Comparison of ENCODE assay signal across 15 cellular contexts in the genomic region with DNA sequence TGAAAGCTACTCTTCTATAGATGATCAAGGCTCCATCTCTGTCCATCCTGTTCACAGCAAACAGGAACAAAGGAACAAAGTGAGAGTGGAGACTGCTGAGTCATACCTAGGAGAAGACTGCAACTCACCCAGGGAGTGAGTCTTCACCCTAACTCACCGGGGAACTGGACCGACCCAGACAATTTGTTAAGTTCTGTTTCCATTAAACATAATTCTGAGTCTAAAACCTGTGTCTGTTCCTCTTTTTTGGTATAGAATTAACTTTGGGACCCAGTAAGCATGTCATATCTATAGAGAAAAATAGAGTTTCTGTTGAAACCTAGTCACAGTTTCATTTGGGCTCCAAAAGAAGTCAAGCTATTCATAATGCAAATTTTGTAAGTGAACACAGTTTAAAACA. TPM values are rescaled to one million over a fixed set of nuclear protein-coding genes. Genes with fewer than 3 reads are reported as not detected.
DNase-seq lines count a peak whose midpoint lies in the region; ATAC-seq and TF ChIP-seq lines count a peak whose summit lies in the region.
"Had no signal": no experiment of that assay in that cellular context is flagged by ENCODE, and none has a peak within 500 bp of the region (broad histone marks: within the 10 kb centered on the region; RNA-seq: fewer than 3 reads in every experiment).

No MANE protein-coding gene starts in this region.

- no TSS peak for BruUV-seq in mammary epithelial cell (replicated peaks; lab: Mats Ljungman, UMichigan)

- H3K4me3 Mint-ChIP-seq in activated CD4-positive, alpha-beta memory T cell treated with anti-CD3 and anti-CD28 coated beads, Interleukin-2, amount 10 ng/mL, durations not matched to agents 7 days and 5 days = no peak overlapping the region
- H3K4me3 Mint-ChIP-seq: activated T-helper 1 cell treated with anti-CD3 and anti-CD28 coated beads, Interleukin-12 subunit alpha, Interleukin-12 subunit beta, Interleukin-2, Interleukin-4 antibody, amounts not matched to agents 30 ng/mL and 10 ng/mL and 1 ng/mL, durations not matched to agents 14 hours and 24 hours and 36 hours; CD8-positive, alpha-beta memory T cell; neural crest cell; T-helper 1 cell treated with Interleukin-12 subunit alpha and Interleukin-12 subunit beta and Interleukin-4 antibody, amounts not matched to agents 30 μg/mL and 1 μg/mL, for 36 hours had no signal

- H3K9me3 ChIP-seq in mammary epithelial cell (replicated peaks; ENCODE audit: insufficient read depth, low read length) (no peaks in the 10 kb centered on the region), stomach (no peaks in the 10 kb centered on the region)
- H3K9me3 ChIP-seq: upper lobe of right lung had no signal

- POLR2A ChIA-PET in activated CD4-positive, alpha-beta memory T cell treated with anti-CD3 and anti-CD28 coated beads, Interleukin-2, amount 10 ng/mL, durations not matched to agents 7 days and 5 days (lab: Charles Lee) = interaction anchor here (0.7 kb wide), 1 partner anchor 9 kb away, joined by 3 read pairs; no protein-coding TSS in a partner anchor

- TF ChIP-seq EP300 in stomach (IDR thresholded peaks at IDR 0.05) = no peak

- dilution Hi-C loops in mammary epithelial cell (cut with HindIII; ENCODE audit: low sequenced_read_pairs) = no loop called here

- H3K4me1 ChIP-seq in mammary epithelial cell (ENCODE audit: insufficient read depth, low read length) (peaks cover 8% of the 10 kb centered on the region), stomach (peaks cover 0 to 10% (median 0%) of the 10 kb centered on the region in 4 donors)
- H3K4me1 ChIP-seq: upper lobe of right lung had no signal

- H4K20me1 ChIP-seq in mammary epithelial cell (ENCODE audit: insufficient read depth, low read length) = no peaks in the 10 kb centered on the region

- H3K4me1 Mint-ChIP-seq in activated CD4-positive, alpha-beta memory T cell treated with anti-CD3 and anti-CD28 coated beads, Interleukin-2, amount 10 ng/mL, durations not matched to agents 7 days and 5 days = peaks cover 1% of the 10 kb centered on the region
- H3K4me1 Mint-ChIP-seq: CD8-positive, alpha-beta memory T cell had no signal

- H2AFZ ChIP-seq in mammary epithelial cell (ENCODE audit: low read depth, low read length) = no peak overlapping the region

- intact Hi-C loops in mammary epithelial cell (cut with micrococcal nuclease) = no loop called here
- intact Hi-C loops in stomach (cut with DNase I; ENCODE audit: low total_unique reads) = no loop called here

- ATAC-seq in GM18502 (IDR thresholded peaks at IDR 0.05; ENCODE audit: poor library complexity, unreplicated experiment) (peak; percentile 77), GM21528 (IDR thresholded peaks at IDR 0.05; ENCODE audit: low FRiP score, unreplicated experiment) (peak; percentile 79), HG03175 (IDR thresholded peaks at IDR 0.05; ENCODE audit: unreplicated experiment) (peak; percentile 86)
- ATAC-seq: upper lobe of right lung had no signal

- no peak overlapping the region for H3K4me3 ChIP-seq in mammary epithelial cell (replicated peaks in 1 of 3; ENCODE audit: insufficient read depth in 1 of 3, low read depth in 2 of 3, low read length in 3 of 3)
- no peak overlapping the region for H3K4me3 ChIP-seq in stomach
- H3K4me3 ChIP-seq: upper lobe of right lung had no signal

- H3K79me2 ChIP-seq in mammary epithelial cell (ENCODE audit: insufficient read depth, low read length) = no peaks in the 10 kb centered on the region

- H3K36me3 ChIP-seq in mammary epithelial cell (ENCODE audit: insufficient read depth, low read length) = no peaks in the 10 kb centered on the region
- peaks cover 0 to 10% (median 0%) of the 10 kb centered on the region in 4 donors for H3K36me3 ChIP-seq in stomach
- H3K36me3 ChIP-seq: upper lobe of right lung had no signal

- no peak overlapping the region for H3K4me2 ChIP-seq in mammary epithelial cell (ENCODE audit: insufficient read depth, low read depth, low read length)

- no peak for TF ChIP-seq CTCF in mammary epithelial cell (conservative IDR thresholded peaks at IDR 0.05 in 1 of 2, IDR thresholded peaks at IDR 0.05 in 1 of 2; ENCODE audit: extremely low read depth in 1 of 2, insufficient read depth in 1 of 2, low read depth in 1 of 2, low read length in 2 of 2)
- TF ChIP-seq CTCF in GM10266 (IDR thresholded peaks at IDR 0.05; ENCODE audit: control insufficient read depth, insufficient read depth, low read depth, missing control alignments) = no peak
- no peak for TF ChIP-seq CTCF in stomach (IDR thresholded peaks at IDR 0.05)

- H3K27me3 Mint-ChIP-seq in activated CD4-positive, alpha-beta memory T cell treated with anti-CD3 and anti-CD28 coated beads, Interleukin-2, amount 10 ng/mL, durations not matched to agents 7 days and 5 days = peaks cover 5% of the 10 kb centered on the region

- H3K36me3 Mint-ChIP-seq in activated CD4-positive, alpha-beta memory T cell treated with anti-CD3 and anti-CD28 coated beads, Interleukin-2, amount 10 ng/mL, durations not matched to agents 7 days and 5 days (ENCODE audit: low read depth) = no peaks in the 10 kb centered on the region
- H3K36me3 Mint-ChIP-seq: CD8-positive, alpha-beta memory T cell had no signal

- H3K9me3 Mint-ChIP-seq in activated CD4-positive, alpha-beta memory T cell treated with anti-CD3 and anti-CD28 coated beads, Interleukin-2, amount 10 ng/mL, durations not matched to agents 7 days and 5 days = no peaks in the 10 kb centered on the region
- H3K9me3 Mint-ChIP-seq: activated T-helper 1 cell treated with anti-CD3 and anti-CD28 coated beads, Interleukin-12 subunit alpha, Interleukin-12 subunit beta, Interleukin-2, Interleukin-4 antibody, amounts not matched to agents 30 ng/mL and 10 ng/mL and 1 ng/mL, durations not matched to agents 14 hours and 24 hours and 36 hours; CD8-positive, alpha-beta memory T cell; T-helper 1 cell treated with Interleukin-12 subunit alpha and Interleukin-12 subunit beta and Interleukin-4 antibody, amounts not matched to agents 30 μg/mL and 1 μg/mL, for 36 hours had no signal

- H3K27me3 ChIP-seq in mammary epithelial cell (ENCODE audit: insufficient read depth, low read length) (no peaks in the 10 kb centered on the region), stomach (no peaks in the 10 kb centered on the region)
- H3K27me3 ChIP-seq: upper lobe of right lung had no signal

- DNase-seq in mammary epithelial cell (peak; percentile 49), glomerular visceral epithelial cell (ENCODE audit: extremely low spot score) (no peak), GM10266 (ENCODE audit: extremely low spot score) (no peak), stomach (no peak)
- no peak for DNase-seq in activated CD4-positive, alpha-beta memory T cell treated with anti-CD3 and anti-CD28 coated beads, Interleukin-2, amount 10 ng/mL, durations not matched to agents 7 days and 5 days
- DNase-seq: CD8-positive, alpha-beta memory T cell; NCI-H446 treated with DMSO at 0.1 percent for 48 hours; stimulated activated CD4-positive, alpha-beta T cell treated with anti-CD3 and anti-CD28 coated beads, Interleukin-4, amount 100 ng/mL, for 4 hours; upper lobe of right lung had no signal

- H3K27ac Mint-ChIP-seq in activated CD4-positive, alpha-beta memory T cell treated with anti-CD3 and anti-CD28 coated beads, Interleukin-2, amount 10 ng/mL, durations not matched to agents 7 days and 5 days = no peak overlapping the region
- H3K27ac Mint-ChIP-seq: activated T-helper 1 cell treated with anti-CD3 and anti-CD28 coated beads, Interleukin-12 subunit alpha, Interleukin-12 subunit beta, Interleukin-2, Interleukin-4 antibody, amounts not matched to agents 30 ng/mL and 10 ng/mL and 1 ng/mL, durations not matched to agents 14 hours and 24 hours and 36 hours; CD8-positive, alpha-beta memory T cell; T-helper 1 cell treated with Interleukin-12 subunit alpha and Interleukin-12 subunit beta and Interleukin-4 antibody, amounts not matched to agents 30 μg/mL and 1 μg/mL, for 36 hours had no signal

- in situ Hi-C loops in mammary epithelial cell (cut with MboI; ENCODE audit: low sequenced_read_pairs in 2 of 2) = no loop called here

- H3K27ac ChIP-seq in mammary epithelial cell (ENCODE audit: insufficient read depth, low read depth, low read length) = no peak overlapping the region
- H3K27ac ChIP-seq in stomach = no peak overlapping the region
- H3K27ac ChIP-seq: upper lobe of right lung had no signal

- no peak for TF ChIP-seq POLR2A in stomach (IDR thresholded peaks at IDR 0.05)

- CTCF ChIA-PET in mammary epithelial cell (lab: Charles Lee; ENCODE audit: low non-redundant PET) = no interaction called here
- CTCF ChIA-PET in activated CD4-positive, alpha-beta memory T cell treated with anti-CD3 and anti-CD28 coated beads, Interleukin-2, amount 10 ng/mL, durations not matched to agents 7 days and 5 days (lab: Charles Lee) = no interaction called here

- H3K9ac ChIP-seq in mammary epithelial cell (ENCODE audit: insufficient read depth, low read length) = no peak overlapping the region

- 88% methylated on average over 2 of the region's 2 CpGs for WGBS in mammary epithelial cell (ENCODE audit: low coverage, missing lambda C conversion rate)
- WGBS in stomach, 5 donors = 69 to 88% (median 87%) methylated on average over 2 of the region's 2 CpGs

RNA-seq across cellular contexts. Expression of gene CCDC80, which starts 21.6 kb away (rescaled TPM):
- 10 to 100 TPM; 25.9 to 56.8 TPM for total RNA-seq in mammary epithelial cell
- 2.0 TPM for polyA plus RNA-seq in mammary epithelial cell
- 12.3 TPM for polyA minus RNA-seq in mammary epithelial cell
- under 1 TPM; 0.25 to 0.40 TPM for total RNA-seq in activated CD4-positive, alpha-beta memory T cell treated with anti-CD3 and anti-CD28 coated beads, Interleukin-2, amount 10 ng/mL, durations not matched to agents 7 days and 5 days
- total RNA-seq in stomach = 100 to 1,000 TPM in 1 of 5 donors, 10 to 100 TPM in 3, 1 to 10 TPM in 1; 2.3 to 158 (median 29.0) TPM
- polyA plus RNA-seq in stomach = 10 to 100 TPM in 2 of 3 donors, 1 to 10 TPM in 1; 7.4 to 11.8 (median 10.2) TPM
- total RNA-seq: CD8-positive, alpha-beta memory T cell had no signal

RNA-seq across cellular contexts. Expression of gene SLC35A5, which starts 57.5 kb away (rescaled TPM):
- total RNA-seq in mammary epithelial cell (10 to 100 TPM; 26.9 to 58.3 TPM), stomach (10 to 100 TPM; 17.1 to 67.7 (median 32.6) TPM)
- polyA plus RNA-seq in mammary epithelial cell (16.4 TPM), stomach (1 to 10 TPM; 4.6 to 6.4 (median 6.2) TPM)
- 3.9 TPM for polyA minus RNA-seq in mammary epithelial cell
- total RNA-seq in activated CD4-positive, alpha-beta memory T cell treated with anti-CD3 and anti-CD28 coated beads, Interleukin-2, amount 10 ng/mL, durations not matched to agents 7 days and 5 days = 10 to 100 TPM; 29.7 TPM

RNA-seq across cellular contexts. Expression of gene ATG3, which starts 57.5 kb away (rescaled TPM):
- 10 to 100 TPM; 51.3 to 65.2 TPM for total RNA-seq in mammary epithelial cell
- polyA plus RNA-seq in mammary epithelial cell = 40.8 TPM
- polyA minus RNA-seq in mammary epithelial cell = 51.8 TPM
- 10 to 100 TPM; 74.8 to 75.3 TPM for total RNA-seq in activated CD4-positive, alpha-beta memory T cell treated with anti-CD3 and anti-CD28 coated beads, Interleukin-2, amount 10 ng/mL, durations not matched to agents 7 days and 5 days
- 10 to 100 TPM; 25.7 to 76.2 (median 62.2) TPM for total RNA-seq in stomach
- 10 to 100 TPM; 28.9 to 54.1 (median 48.4) TPM for polyA plus RNA-seq in stomach
